ENCODE assay signal across 27 cellular contexts in the genomic region with DNA sequence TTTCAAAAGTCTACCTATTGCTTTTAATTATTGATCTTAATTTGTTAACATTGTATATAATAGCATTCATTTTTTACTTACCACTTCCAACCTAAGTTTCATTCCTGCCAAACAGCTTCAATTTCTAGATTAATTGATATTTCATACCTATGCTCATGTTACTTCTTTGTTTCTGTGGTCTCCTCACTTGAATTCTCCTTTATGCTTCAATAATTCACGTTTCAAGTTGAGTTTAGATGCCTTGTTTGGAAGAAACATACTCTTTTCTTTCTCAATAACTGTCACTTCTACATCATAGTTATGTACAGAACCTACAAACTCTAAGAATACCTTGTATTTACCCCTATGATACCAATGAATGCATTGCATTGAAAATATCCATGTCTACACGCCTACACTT.
"Had no signal": no experiment of that assay in that cellular context is flagged by ENCODE, and none has a peak within 500 bp of the region (broad histone marks: within the 10 kb centered on the region; RNA-seq: fewer than 3 reads in every experiment).

No MANE protein-coding gene starts in this region.

- H3K27me3 ChIP-seq: MG63, Peyer's patch, SJCRH30 had no signal

- H3K9me3 ChIP-seq: MG63, Peyer's patch, SJCRH30 had no signal

- ATAC-seq: Right ventricle myocardium inferior had no signal

- H3K27ac ChIP-seq: PC-9, Peyer's patch, SJCRH30, SK-N-MC had no signal

- H2AFZ ChIP-seq: PC-9 had no signal

- H3K36me3 ChIP-seq: MG63, Peyer's patch, SJCRH30 had no signal

- H3K4me3 ChIP-seq: MG63, PC-9, Peyer's patch, SJCRH30, SK-N-MC had no signal

- H3K4me2 ChIP-seq: PC-9 had no signal

- DNase-seq: Karpas-422; KG1; MG63; NCI-H1092; NCI-H1105 treated with DMSO at 0.1 percent for 48 hours; NCI-H1417 treated with DMSO at 0.1 percent for 48 hours; NCI-H146; NCI-H1694 treated with DMSO at 0.1 percent for 48 hours; NCI-H1930; NCI-H2081; NCI-H2107; NCI-H2171; NCI-H226; NCI-H446; NCI-H510A; NCI-H524 treated with DMSO at 0.1 percent for 48 hours; NCI-H69; NCI-H774; NK-92 treated with Interleukin-12 subunit alpha and Interleukin-12 subunit beta, amount 100 ng/mL, for 24 hours; OCI-M1; PC-9; Peyer's patch; SHP77 treated with DMSO at 0.1 percent for 48 hours; SJCRH30; T-helper 2 cell had no signal

- H3K4me1 ChIP-seq: Peyer's patch, SJCRH30 had no signal
